Comparison of ENCODE assay signal across 21 cellular contexts in genomic region chr9:69603656-69604055, GRCh38.
DNase-seq lines count a peak whose midpoint lies in the region; ATAC-seq and TF ChIP-seq lines count a peak whose summit lies in the region.
"Had no signal": no experiment of that assay in that cellular context is flagged by ENCODE, and none has a peak within 500 bp of the region (broad histone marks: within the 10 kb centered on the region; RNA-seq: fewer than 3 reads in every experiment).

No MANE protein-coding gene starts in this region.

- H3K27me3 ChIP-seq in SK-N-SH (ENCODE audit: insufficient read depth), result no peaks in the 10 kb centered on the region
- H3K27me3 ChIP-seq: BLaER1 treated with 17β-estradiol and CSF1 and Interleukin-3, amounts not matched to agents 10 nM and 100 nM had no signal

- 0 out of 4 replicates have a peak, but pooled peaks of 1 of the 2 experiments have one; percentile 8 for TF ChIP-seq EP300 in SK-N-SH (IDR thresholded peaks at IDR 0.05; ENCODE audit: borderline replicate concordance in 1 of 2, low read depth in 1 of 2, low read length in 1 of 2)

- intact Hi-C loops in left ventricle myocardium superior (cut with micrococcal nuclease), result no loop called here

- H2AFZ ChIP-seq in SK-N-SH (ENCODE audit: low read depth), result no peak overlapping the region
- H2AFZ ChIP-seq: GM23248 had no signal

- no peak overlapping the region for H3K4me2 ChIP-seq in SK-N-SH
- H3K4me2 ChIP-seq: BLaER1 treated with 17β-estradiol and CSF1 and Interleukin-3, amounts not matched to agents 10 nM and 100 nM had no signal

- H3K9ac ChIP-seq in SK-N-SH, result no peak overlapping the region
- H3K9ac ChIP-seq: BLaER1 treated with 17β-estradiol and CSF1 and Interleukin-3, amounts not matched to agents 10 nM and 100 nM; GM23248 had no signal

- CTCF ChIA-PET in SK-N-SH (lab: Yijun Ruan, JAX), result interaction anchor here (0.9 kb wide), 1 partner anchor 11 kb away, joined by 3 read pairs; no protein-coding TSS in a partner anchor

- POLR2A ChIA-PET in SK-N-SH (lab: Yijun Ruan, JAX), result no interaction called here

- no peaks in the 10 kb centered on the region for H4K20me1 ChIP-seq in SK-N-SH (ENCODE audit: insufficient read depth)
- H4K20me1 ChIP-seq: BLaER1 treated with 17β-estradiol and CSF1 and Interleukin-3, amounts not matched to agents 10 nM and 100 nM had no signal

- H3K27ac Mint-ChIP-seq in mesothelial cell of epicardium, result peak overlapping the region; percentile 23
- H3K27ac Mint-ChIP-seq in stimulated activated naive CD8-positive, alpha-beta T cell treated with anti-CD3 and anti-CD28 coated beads, Interleukin-15, amount 100 ng/mL, for 72 hours, result no peak overlapping the region
- H3K27ac Mint-ChIP-seq: B cell; CD14-positive monocyte; CD4-positive, alpha-beta T cell had no signal

- no peaks in the 10 kb centered on the region for H3K79me2 ChIP-seq in SK-N-SH (ENCODE audit: insufficient read depth)

- peaks cover 3% of the 10 kb centered on the region for H3K36me3 Mint-ChIP-seq in mesothelial cell of epicardium
- H3K36me3 Mint-ChIP-seq: CD14-positive monocyte had no signal

- peaks cover 0 to 9% of the 10 kb centered on the region in 2 experiments; a peak in 3 of 4 replicates for H3K4me1 ChIP-seq in SK-N-SH (ENCODE audit: control insufficient read depth in 1 of 2, insufficient read depth in 2 of 2, low read depth in 1 of 2, low read length in 1 of 2)

- no peaks in the 10 kb centered on the region for H3K9me3 ChIP-seq in SK-N-SH

- H3K9me2 ChIP-seq in SK-N-SH, result no peaks in the 10 kb centered on the region

- no peak overlapping the region for H3K4me3 ChIP-seq in SK-N-SH (ENCODE audit: low read depth in 2 of 2, low read length in 1 of 2)
- H3K4me3 ChIP-seq: BLaER1 treated with 17β-estradiol and CSF1 and Interleukin-3, amounts not matched to agents 10 nM and 100 nM; GM12878; GM23248 had no signal

- H3K27me3 Mint-ChIP-seq in mesothelial cell of epicardium (ENCODE audit: low read depth), result no peaks in the 10 kb centered on the region
- no peaks in the 10 kb centered on the region for H3K27me3 Mint-ChIP-seq in stimulated activated naive CD8-positive, alpha-beta T cell treated with anti-CD3 and anti-CD28 coated beads, Interleukin-15, amount 100 ng/mL, for 72 hours
- H3K27me3 Mint-ChIP-seq: B cell had no signal

- no peak overlapping the region for H3K4me3 Mint-ChIP-seq in mesothelial cell of epicardium
- no peak overlapping the region for H3K4me3 Mint-ChIP-seq in stimulated activated naive CD8-positive, alpha-beta T cell treated with anti-CD3 and anti-CD28 coated beads, Interleukin-15, amount 100 ng/mL, for 72 hours
- H3K4me3 Mint-ChIP-seq: B cell; CD14-positive monocyte; CD4-positive, alpha-beta T cell had no signal

- no peak overlapping the region for H3K27ac ChIP-seq in SK-N-SH (ENCODE audit: low read depth in 2 of 2, low read length in 1 of 2)
- H3K27ac ChIP-seq: 22Rv1; BLaER1 treated with 17β-estradiol and CSF1 and Interleukin-3, amounts not matched to agents 10 nM and 100 nM; GM23248 had no signal

- DNase-seq in DMS79 treated with DMSO at 0.1 percent for 48 hours (lab: John Stamatoyannopoulos, UW) (peak; percentile 2), DMS79 (lab: John Stamatoyannopoulos, UW) (no peak), SK-N-SH (peak; percentile 28), mesothelial cell of epicardium (ENCODE audit: low spot score in 2 of 2, unreplicated experiment in 2 of 2) (no peak), nucleus accumbens (lab: John Stamatoyannopoulos, UW) (no peak), left ventricle myocardium superior (no peak)
- DNase-seq in stimulated activated naive CD8-positive, alpha-beta T cell treated with anti-CD3 and anti-CD28 coated beads, Interleukin-15, amount 100 ng/mL, for 72 hours, result no peak
- DNase-seq: Calu3; CD4-positive, alpha-beta T cell; COR-L47; DMS53; EL; GDM1; GM23248; H7; HCEC 1CT had no signal

- H3K36me3 ChIP-seq in SK-N-SH (replicated peaks in 1 of 2; ENCODE audit: control insufficient read depth in 1 of 2, insufficient read depth in 2 of 2, low read length in 1 of 2), result no peaks in the 10 kb centered on the region

- no peak for TF ChIP-seq RAD21 in SK-N-SH (IDR thresholded peaks at IDR 0.05; ENCODE audit: low read length)

- H3F3A ChIP-seq in SK-N-SH (replicated peaks; ENCODE audit: insufficient read depth), result peaks cover 4% of the 10 kb centered on the region

- WGBS in SK-N-SH (ENCODE audit: low lambda C conversion rate), result 61% methylated on average over 5 of the region's 5 CpGs

- TF ChIP-seq CTCF in SK-N-SH (IDR thresholded peaks at IDR 0.05) (no peak), mesothelial cell of epicardium (IDR thresholded peaks at IDR 0.05; ENCODE audit: unreplicated experiment) (no peak)

- no peak for ATAC-seq in left ventricle myocardium superior
- no peak for ATAC-seq in stimulated activated naive CD8-positive, alpha-beta T cell treated with anti-CD3 and anti-CD28 coated beads, Interleukin-15, amount 100 ng/mL, for 72 hours
- ATAC-seq: GM12878 had no signal

- H3K4me1 Mint-ChIP-seq in mesothelial cell of epicardium, result peaks cover 19% of the 10 kb centered on the region
- no peaks in the 10 kb centered on the region for H3K4me1 Mint-ChIP-seq in stimulated activated naive CD8-positive, alpha-beta T cell treated with anti-CD3 and anti-CD28 coated beads, Interleukin-15, amount 100 ng/mL, for 72 hours
- H3K4me1 Mint-ChIP-seq: B cell, CD14-positive monocyte had no signal

- peaks cover 6% of the 10 kb centered on the region for H3K9me3 Mint-ChIP-seq in mesothelial cell of epicardium
- H3K9me3 Mint-ChIP-seq in stimulated activated naive CD8-positive, alpha-beta T cell treated with anti-CD3 and anti-CD28 coated beads, Interleukin-15, amount 100 ng/mL, for 72 hours, result peaks cover 0 to 5% of the 10 kb centered on the region in 2 donors

TF ChIP-seq in SK-N-SH, 30 proteins besides CTCF, POLR2A, EP300 and RAD21:
- TF ChIP-seq TCF12 (IDR thresholded peaks at IDR 0.05) (peak; percentile 34; the same call in 1 of the 2 replicates), NRF1 (IDR thresholded peaks at IDR 0.05; ENCODE audit: low read depth, low read length) (no peak), NFIC (IDR thresholded peaks at IDR 0.05; ENCODE audit: borderline replicate concordance) (no peak), FOSL2 (IDR thresholded peaks at IDR 0.05; ENCODE audit: borderline replicate concordance, low read depth) (no peak), SMC3 (IDR thresholded peaks at IDR 0.05; ENCODE audit: low read depth, low read length) (no peak), GABPA (IDR thresholded peaks at IDR 0.05; ENCODE audit: low read depth) (no peak), GATA2 (CRISPR knock-in tag; IDR thresholded peaks at IDR 0.05) (no peak), MXI1 (IDR thresholded peaks at IDR 0.05; ENCODE audit: low read depth, low read length) (no peak), MEF2A (IDR thresholded peaks at IDR 0.05; ENCODE audit: borderline replicate concordance, low read depth) (no peak), RCOR1 (IDR thresholded peaks at IDR 0.05; ENCODE audit: low read length) (no peak), IRF3 (IDR thresholded peaks at IDR 0.05; ENCODE audit: low read depth, low read length) (no peak), TEAD4 (IDR thresholded peaks at IDR 0.05; ENCODE audit: borderline replicate concordance, insufficient read depth) (no peak), PBX3 (IDR thresholded peaks at IDR 0.05) (0 out of 2 replicates have a peak, but pooled peaks have one; percentile 29), YY1 (IDR thresholded peaks at IDR 0.05; ENCODE audit: low read depth) (no peak), SIN3A (IDR thresholded peaks at IDR 0.05; ENCODE audit: borderline replicate concordance, low read depth, low read length) (no peak), USF2 (IDR thresholded peaks at IDR 0.05; ENCODE audit: borderline replicate concordance, low read depth, low read length) (no peak)
TF ChIP-seq in SK-N-SH: peak in this region for 2.

Comparison
In these comparisons a context has a peak if more than half of its experiments do, and no peak if none do; other contexts are left out.
1. DNase-seq: peak in DMS79 treated with DMSO at 0.1 percent for 48 hours (single experiment) and SK-N-SH (single experiment); none in DMS79 (single experiment), mesothelial cell of epicardium (0 of 2), nucleus accumbens (0 of 56), left ventricle myocardium superior (single experiment) and stimulated activated naive CD8-positive, alpha-beta T cell treated with anti-CD3 and anti-CD28 coated beads, Interleukin-15, amount 100 ng/mL, for 72 hours (0 of 2).